In the genomic region with DNA sequence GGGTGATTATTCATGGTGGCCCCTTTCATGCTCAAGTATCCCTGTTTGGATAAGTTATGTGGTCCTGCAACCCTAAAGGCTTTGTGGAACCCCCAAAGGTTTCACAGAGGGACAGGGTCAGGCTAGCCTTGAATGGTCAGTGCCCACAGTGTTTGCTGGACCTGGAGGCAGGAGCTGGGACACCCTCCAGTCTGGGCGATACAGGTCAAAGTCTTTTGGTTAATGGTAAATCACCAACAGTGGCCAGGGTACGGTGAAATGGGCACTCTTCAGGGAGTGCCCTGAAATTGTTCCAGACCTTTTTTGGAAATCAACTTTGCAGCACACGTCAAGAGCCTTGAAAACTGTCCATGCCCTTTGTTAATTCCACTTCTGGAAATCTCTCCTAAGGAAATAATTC, we compare ENCODE assay signal across 11 cellular contexts. TPM values are rescaled to one million over a fixed set of nuclear protein-coding genes. Genes with fewer than 3 reads are reported as not detected.
DNase-seq lines count a peak whose midpoint lies in the region; ATAC-seq, FAIRE-seq and TF ChIP-seq lines count a peak whose summit lies in the region.
"Not testable (repeated sequence)": the region's sequence is repeated elsewhere in the genome, so short reads cannot be mapped to it uniquely, and the experiment has no call there.
"Had no signal": no experiment of that assay in that cellular context is flagged by ENCODE, and none has a peak within 500 bp of the region (broad histone marks: within the 10 kb centered on the region; RNA-seq: fewer than 3 reads in every experiment).

No MANE protein-coding gene starts in this region.

- POLR2A ChIA-PET in A549 (lab: Yijun Ruan, JAX); Panc1 (lab: Charles Lee); HepG2 (lab: Yijun Ruan, JAX): not testable (repeated sequence)

- not testable (repeated sequence) for H3K27ac ChIP-seq in A549; Panc1 (ENCODE audit: low read length); HepG2 (ENCODE audit: extremely low read length, insufficient read depth, low read length)

- not testable (repeated sequence) for H3K9me3 ChIP-seq in A549; Panc1 (ENCODE audit: control insufficient read depth, insufficient read depth, low read depth, low read length); HepG2 (ENCODE audit: low read length); mucosa of descending colon

- not testable (repeated sequence) for H3K36me3 ChIP-seq in Panc1 (ENCODE audit: control insufficient read depth, insufficient read depth, low read length); HepG2 (replicated peaks in 1 of 2; ENCODE audit: control insufficient read depth in 1 of 2, insufficient read depth in 2 of 2, low read length in 2 of 2); mucosa of descending colon (ENCODE audit: low read depth)

- not testable (repeated sequence) for H2AFZ ChIP-seq in HepG2 (ENCODE audit: low read length)

- H3K27me3 ChIP-seq in Panc1 (ENCODE audit: control insufficient read depth, insufficient read depth, low read length); HepG2 (ENCODE audit: control insufficient read depth in 1 of 2, insufficient read depth in 2 of 2, low read length in 2 of 2): not testable (repeated sequence)

- peak; percentile 24 to 50; a peak in 5 of 6 replicates for ATAC-seq in A549
- not testable (repeated sequence) for ATAC-seq in Panc1
- ATAC-seq in left colon = peak; percentile 20
- ATAC-seq in HepG2 = peak; percentile 89
- ATAC-seq in mucosa of descending colon = peak; percentile 70

- TF ChIP-seq EP300 in A549 (IDR thresholded peaks at IDR 0.05); HepG2 (IDR thresholded peaks at IDR 0.05; ENCODE audit: low read depth in 2 of 2, low read length in 2 of 2); HepG2 (CRISPR knock-in tag; IDR thresholded peaks at IDR 0.05; ENCODE audit: borderline replicate concordance): not testable (repeated sequence)

- FAIRE-seq in A549 (lab: Jason Lieb, UNC); HepG2 (lab: Jason Lieb, UNC): not testable (repeated sequence)

- TSS peak; percentile 71 for BruUV-seq in Panc1 (replicated peaks; lab: Mats Ljungman, UMichigan)
- not testable (repeated sequence) for BruUV-seq in HepG2 (replicated peaks; lab: Mats Ljungman, UMichigan)

- not testable (repeated sequence) for H3K9ac ChIP-seq in HepG2 (ENCODE audit: insufficient read depth, low read depth, low read length)

- not testable (repeated sequence) for H3K79me2 ChIP-seq in HepG2 (ENCODE audit: insufficient read depth, low read length)

- not testable (repeated sequence) for H3K4me2 ChIP-seq in A549; HepG2 (ENCODE audit: low read depth, low read length)

- WGBS in A549 (ENCODE audit: missing lambda C conversion rate) = no CpG with 5 or more reads among the region's 3 CpGs
- no CpG with 5 or more reads among the region's 3 CpGs for WGBS in HepG2 (ENCODE audit: low lambda C conversion rate)

- not testable (repeated sequence) for TF ChIP-seq CTCF in A549 (IDR thresholded peaks at IDR 0.05); Panc1 (IDR thresholded peaks at IDR 0.05); HepG2 (CRISPR knock-in tag; IDR thresholded peaks at IDR 0.05); mucosa of descending colon (IDR thresholded peaks at IDR 0.05)

- not testable (repeated sequence) for H3K4me1 ChIP-seq in A549; Panc1 (ENCODE audit: control insufficient read depth, insufficient read depth, low read length); HepG2 (ENCODE audit: insufficient read depth, low read length); mucosa of descending colon (ENCODE audit: low read depth)

- not testable (repeated sequence) for DNase-seq in A549 (ENCODE audit: low read depth in 1 of 2, low spot score in 1 of 2); Panc1 (ENCODE audit: low read depth, low spot score); left colon; HepG2 (ENCODE audit: low spot score); mucosa of descending colon

- TF ChIP-seq POLR2A in A549 (IDR thresholded peaks at IDR 0.05; ENCODE audit: low read length); HepG2 (IDR thresholded peaks at IDR 0.05; ENCODE audit: insufficient read depth in 1 of 2, low read depth in 2 of 2, low read length in 2 of 2): not testable (repeated sequence)

- not testable (repeated sequence) for H3K4me3 ChIP-seq in A549; Panc1 (ENCODE audit: low read depth in 2 of 2, low read length in 2 of 2); HepG2 (replicated peaks in 1 of 3; ENCODE audit: insufficient read depth in 1 of 3, low read depth in 2 of 3, low read length in 3 of 3); mucosa of descending colon

- TF ChIP-seq RAD21 in A549 (conservative IDR thresholded peaks at IDR 0.05 in 1 of 2, IDR thresholded peaks at IDR 0.05 in 1 of 2); HepG2 (CRISPR knock-in tag; IDR thresholded peaks at IDR 0.05): not testable (repeated sequence)

- CTCF ChIA-PET in A549 (lab: Yijun Ruan, JAX); Panc1 (lab: Charles Lee); HepG2 (lab: Yijun Ruan, JAX; ENCODE audit: low intra/inter-chr PET ratio, low total read pairs): not testable (repeated sequence)

- not testable (repeated sequence) for H4K20me1 ChIP-seq in HepG2 (ENCODE audit: insufficient read depth, low read length)

- intact Hi-C loops in Panc1 (cut with micrococcal nuclease; ENCODE audit: unreplicated experiment); left colon (cut with DNase I, micrococcal nuclease); HepG2 (cut with micrococcal nuclease; ENCODE audit: unreplicated experiment); mucosa of descending colon (cut with DNase I, micrococcal nuclease): not testable (repeated sequence)

- in situ Hi-C loops in Panc1 (cut with HindIII; ENCODE audit: low pct_unique_long_range_greater_than_20kb, low sequenced_read_pairs); HepG2 (cut with HindIII; ENCODE audit: extremely low pct_ligation_motif_present, low pct_unique_long_range_greater_than_20kb): not testable (repeated sequence)

RNA-seq across cellular contexts. Expression of a gene that starts 8.7 kb away (rescaled TPM):
- polyA plus RNA-seq in A549 (2011; rRNA removed) = 92.3 and 155 TPM in 2 replicates
- 184 and 202 TPM in 2 replicates for polyA plus RNA-seq in A549 (2012; cell fraction: cytosol; rRNA removed)
- polyA plus RNA-seq in A549 (2012; cell fraction: nucleus; rRNA removed) = 317 and 331 TPM in 2 replicates
- 71.6 to 79.6 TPM (median 76.1 TPM) in 3 replicates for polyA plus RNA-seq in A549 (2017; fragmentation: RNase III; extraction: RNeasy Plus Mini Kit Qiagen cat#74134 plus additional on column Dnase treatment)
- 433 and 504 TPM in 2 replicates for polyA minus RNA-seq in A549 (2011; rRNA and poly(A)+ RNA removed)
- 2.2 TPM for total RNA-seq in Panc1 (2021; ENCODE audit: unreplicated experiment)
- polyA plus RNA-seq in Panc1 (2012; ENCODE audit: insufficient read length) = 1.3 TPM
- 1 to 10 TPM; 3.1 to 9.5 TPM for total RNA-seq in left colon
- not detected in 2 replicates for total RNA-seq in HepG2 (2016; rRNA removed; fragmentation: Illumina TruSeq; extraction: Trizol)
- total RNA-seq in HepG2 (2016; cell fraction: cytosol; rRNA removed; fragmentation: Illumina TruSeq; extraction: Trizol; ENCODE audit: low read depth) = not detected in 2 replicates
- total RNA-seq in HepG2 (2016; cell fraction: insoluble cytoplasmic fraction; rRNA removed; fragmentation: Illumina TruSeq; extraction: Trizol) = not detected in 2 replicates
- total RNA-seq in HepG2 (2016; cell fraction: membrane; rRNA removed; fragmentation: Illumina TruSeq; extraction: Trizol) = not detected in 2 replicates
- total RNA-seq in HepG2 (2016; cell fraction: nucleus; rRNA removed; fragmentation: Illumina TruSeq; extraction: Trizol) = not detected in 2 replicates
- not detected in 2 replicates for polyA plus RNA-seq in HepG2 (2011; rRNA removed)
- not detected in 2 replicates for polyA plus RNA-seq in HepG2 (2011; cell fraction: cytosol; rRNA removed)
- polyA plus RNA-seq in HepG2 (2011; cell fraction: nucleus; rRNA removed) = not detected in 2 replicates
- polyA plus RNA-seq in HepG2 (2012) = not detected in 2 replicates
- polyA plus RNA-seq in HepG2 (2016; cell fraction: cytosol; fragmentation: Illumina TruSeq; extraction: Trizol; ENCODE audit: low read depth) = not detected in 2 replicates
- polyA plus RNA-seq in HepG2 (2016; cell fraction: insoluble cytoplasmic fraction; fragmentation: Illumina TruSeq; extraction: Trizol; ENCODE audit: low read depth) = not detected in 2 replicates
- polyA plus RNA-seq in HepG2 (2016; cell fraction: membrane; fragmentation: Illumina TruSeq; extraction: Trizol; ENCODE audit: low read depth) = not detected in 2 replicates
- polyA plus RNA-seq in HepG2 (2016; cell fraction: nucleus; fragmentation: Illumina TruSeq; extraction: Trizol; ENCODE audit: insufficient read depth, low read depth) = not detected in 2 replicates
- polyA minus RNA-seq in HepG2 (2011; rRNA and poly(A)+ RNA removed; ENCODE audit: low replicate concordance) = 29.0 TPM in 1 of 2 replicates, not detected in the other
- polyA minus RNA-seq in HepG2 (2011; cell fraction: cytosol; rRNA and poly(A)+ RNA removed) = not detected in 2 replicates
- not detected in 2 replicates for polyA minus RNA-seq in HepG2 (2011; cell fraction: nucleus; rRNA and poly(A)+ RNA removed)
- total RNA-seq in mucosa of descending colon = 10 to 100 TPM; 11.2 to 25.3 (median 18.9) TPM
- total RNA-seq: A673; Calu3; CD4-positive, alpha-beta memory T cell; CD4-positive, CD25-positive, alpha-beta regulatory T cell; CD8-positive, alpha-beta memory T cell had no signal
- polyA plus RNA-seq: CD14-positive monocyte; CD4-positive, alpha-beta memory T cell; CD4-positive, CD25-positive, alpha-beta regulatory T cell; CD8-positive, alpha-beta memory T cell had no signal
